27 cellular contexts compared by ENCODE assay signal in genomic region chr5:125226825-125227224, GRCh38.
"Had no signal": no experiment of that assay in that cellular context is flagged by ENCODE, and none has a peak within 500 bp of the region (broad histone marks: within the 10 kb centered on the region; RNA-seq: fewer than 3 reads in every experiment).

No MANE protein-coding gene starts in this region.

- H3K27me3 Mint-ChIP-seq: stimulated activated memory B cell treated with anti-CD40 and anti-IgM and Interleukin-4, amounts not matched to agents 10 μg/mL and 1 μg/mL and 100 μg/mL, for 72 hours; stimulated activated naive CD8-positive, alpha-beta T cell treated with anti-CD3 and anti-CD28 coated beads, Interleukin-15, amount 100 ng/mL, for 72 hours; type B pancreatic cell had no signal

- H3K36me3 Mint-ChIP-seq: mesothelial cell of epicardium; naive B cell; natural killer cell; stimulated activated memory B cell treated with anti-CD40 and anti-IgM and Interleukin-4, amounts not matched to agents 10 μg/mL and 1 μg/mL and 100 μg/mL, for 72 hours; type B pancreatic cell had no signal

- FAIRE-seq: islet of Langerhans, kidney had no signal

- H3K4me3 ChIP-seq: left lung, lower lobe of right lung, psoas muscle, right lobe of liver, smooth muscle cell, tibial nerve, uterus had no signal

- H3K9ac ChIP-seq: parathyroid adenoma had no signal

- H3K27ac ChIP-seq: left lung, lower lobe of right lung, neutrophil, parathyroid adenoma, psoas muscle, right lobe of liver, tibial nerve, uterus had no signal

- H3K4me1 ChIP-seq: left lung, lower lobe of right lung, psoas muscle, uterus had no signal

- H3K9me3 ChIP-seq: left lung, lower lobe of right lung, neutrophil, psoas muscle, right lobe of liver, tibial nerve, uterus had no signal

- H3K9me3 Mint-ChIP-seq: mesothelial cell of epicardium; natural killer cell; stimulated activated memory B cell treated with anti-CD40 and anti-IgM and Interleukin-4, amounts not matched to agents 10 μg/mL and 1 μg/mL and 100 μg/mL, for 72 hours had no signal

- H3K27ac Mint-ChIP-seq: immature natural killer cell; mesothelial cell of epicardium; natural killer cell; stimulated activated memory B cell treated with anti-CD40 and anti-IgM and Interleukin-4, amounts not matched to agents 10 μg/mL and 1 μg/mL and 100 μg/mL, for 72 hours; stimulated activated naive CD8-positive, alpha-beta T cell treated with anti-CD3 and anti-CD28 coated beads, Interleukin-15, amount 100 ng/mL, for 72 hours; type B pancreatic cell had no signal

- H3K36me3 ChIP-seq: left lung, lower lobe of right lung, neutrophil, right lobe of liver, tibial nerve, uterus had no signal

- H3K4me1 Mint-ChIP-seq: immature natural killer cell; stimulated activated naive CD8-positive, alpha-beta T cell treated with anti-CD3 and anti-CD28 coated beads, Interleukin-15, amount 100 ng/mL, for 72 hours had no signal

- H3K4me3 Mint-ChIP-seq: immature natural killer cell; mesothelial cell of epicardium; naive B cell; natural killer cell; stimulated activated memory B cell treated with anti-CD40 and anti-IgM and Interleukin-4, amounts not matched to agents 10 μg/mL and 1 μg/mL and 100 μg/mL, for 72 hours; stimulated activated naive CD8-positive, alpha-beta T cell treated with anti-CD3 and anti-CD28 coated beads, Interleukin-15, amount 100 ng/mL, for 72 hours; type B pancreatic cell had no signal

- DNase-seq: hypothalamus; immature natural killer cell; kidney; left lung; lower lobe of right lung; mammary epithelial cell; naive B cell; natural killer cell; occipital lobe; psoas muscle; right lobe of liver; stimulated activated CD4-positive, alpha-beta T cell treated with anti-CD3 and anti-CD28 coated beads, Interleukin-1b, Interleukin-23, amount 100 ng/mL, for 48 hours; stimulated activated CD4-positive, alpha-beta T cell treated with anti-CD3 and anti-CD28 coated beads, Interleukin-2, amount 100 ng/mL, for 48 hours; stimulated activated CD4-positive, alpha-beta T cell treated with anti-CD3 and anti-CD28 coated beads, Interleukin-4, amount 100 ng/mL, for 4 hours; stimulated activated CD8-positive, alpha-beta memory T cell treated with anti-CD3 and anti-CD28 coated beads, Interleukin-4, amount 100 ng/mL, for 48 hours; stimulated activated naive CD4-positive, alpha-beta T cell treated with Interleukin-2 at 50 U/mL for 16 hours; stimulated activated naive CD8-positive, alpha-beta T cell treated with anti-CD3 and anti-CD28 coated beads, Interleukin-15, amount 100 ng/mL, for 72 hours; uterus had no signal

- H3K79me2 ChIP-seq: parathyroid adenoma had no signal

- H3K27me3 ChIP-seq: left lung, neutrophil, right lobe of liver, tibial nerve, uterus had no signal

- ATAC-seq: left colon; left lung; lower lobe of right lung; natural killer cell; psoas muscle; stimulated activated memory B cell treated with anti-CD40 and anti-IgM and Interleukin-4, amounts not matched to agents 10 μg/mL and 1 μg/mL and 100 μg/mL, for 72 hours; stimulated activated naive CD8-positive, alpha-beta T cell treated with anti-CD3 and anti-CD28 coated beads, Interleukin-15, amount 100 ng/mL, for 72 hours had no signal
